Comparison of ENCODE assay signal across 29 cellular contexts in genomic region chr2:212423089-212423488, GRCh38.
"Had no signal": no experiment of that assay in that cellular context is flagged by ENCODE, and none has a peak within 500 bp of the region (broad histone marks: within the 10 kb centered on the region; RNA-seq: fewer than 3 reads in every experiment).

No MANE protein-coding gene starts in this region.

- H3K27me3 Mint-ChIP-seq: naive thymus-derived CD8-positive, alpha-beta T cell; progenitor cell of endocrine pancreas; stimulated activated naive B cell treated with anti-CD40 and anti-IgM and Interleukin-4, amounts not matched to agents 10 μg/mL and 1 μg/mL and 100 μg/mL, for 72 hours; type B pancreatic cell had no signal

- H3K27ac Mint-ChIP-seq: mesothelial cell of epicardium; naive thymus-derived CD8-positive, alpha-beta T cell; nephron; progenitor cell of endocrine pancreas; stimulated activated naive B cell treated with anti-CD40 and anti-IgM and Interleukin-4, amounts not matched to agents 10 μg/mL and 1 μg/mL and 100 μg/mL, for 72 hours; type B pancreatic cell had no signal

- H3K27ac ChIP-seq: lower lobe of right lung, neutrophil, parathyroid adenoma, right atrium auricular region, right lobe of liver, stomach, tibial nerve, uterus had no signal

- H3K9me3 ChIP-seq: lower lobe of right lung, mucosa of descending colon, neutrophil, right atrium auricular region, right lobe of liver, stomach, tibial nerve, uterus had no signal

- DNase-seq: hippocampal formation; kidney glomerular epithelial cell; left cardiac atrium; lower lobe of right lung; mammary epithelial cell; mesendoderm; mucosa of descending colon; naive thymus-derived CD8-positive, alpha-beta T cell; occipital lobe; right lobe of liver; stimulated activated CD4-positive, alpha-beta T cell treated with anti-CD3 and anti-CD28 coated beads, Interleukin-1b, Interleukin-23, amount 100 ng/mL, for 48 hours; stimulated activated CD4-positive, alpha-beta T cell treated with anti-CD3 and anti-CD28 coated beads, Interleukin-2, amount 100 ng/mL, for 48 hours; stimulated activated CD4-positive, alpha-beta T cell treated with anti-CD3 and anti-CD28 coated beads, Interleukin-4, amount 100 ng/mL, for 4 hours; stimulated activated CD8-positive, alpha-beta memory T cell treated with anti-CD3 and anti-CD28 coated beads, Interleukin-4, amount 100 ng/mL, for 48 hours; stimulated activated naive B cell treated with anti-CD40 and anti-IgM and Interleukin-4, amounts not matched to agents 10 μg/mL and 1 μg/mL and 100 μg/mL, for 72 hours; stimulated activated naive CD8-positive, alpha-beta T cell treated with anti-CD3 and anti-CD28 coated beads, Interleukin-15, Interleukin-2, amounts not matched to agents 100 U/mL and 50 U/mL, for 24 hours; stomach; uterus had no signal

- H3K9ac ChIP-seq: parathyroid adenoma had no signal

- H3K36me3 ChIP-seq: lower lobe of right lung, neutrophil, right atrium auricular region, right lobe of liver, stomach, tibial nerve, uterus had no signal

- H3K27me3 ChIP-seq: neutrophil, right atrium auricular region, right lobe of liver, stomach, tibial nerve had no signal

- ATAC-seq: left cardiac atrium; left lobe of liver; lower lobe of right lung; mucosa of descending colon; naive thymus-derived CD8-positive, alpha-beta T cell; right lobe of liver; stimulated activated naive B cell treated with anti-CD40 and anti-IgM and Interleukin-4, amounts not matched to agents 10 μg/mL and 1 μg/mL and 100 μg/mL, for 72 hours; stimulated activated naive CD8-positive, alpha-beta T cell treated with anti-CD3 and anti-CD28 coated beads, Interleukin-15, Interleukin-2, amounts not matched to agents 100 U/mL and 50 U/mL, for 24 hours had no signal

- H3K4me1 ChIP-seq: lower lobe of right lung, parathyroid adenoma, right atrium auricular region, right lobe of liver, stomach, tibial nerve, uterus had no signal

- H3K79me2 ChIP-seq: parathyroid adenoma had no signal

- H3K36me3 Mint-ChIP-seq: naive thymus-derived CD8-positive, alpha-beta T cell; stimulated activated naive B cell treated with anti-CD40 and anti-IgM and Interleukin-4, amounts not matched to agents 10 μg/mL and 1 μg/mL and 100 μg/mL, for 72 hours; type B pancreatic cell had no signal

- H3K9me3 Mint-ChIP-seq: type B pancreatic cell had no signal

- H3K4me2 ChIP-seq: smooth muscle cell had no signal

- H3K4me3 Mint-ChIP-seq: mesothelial cell of epicardium; naive thymus-derived CD8-positive, alpha-beta T cell; nephron; neural crest cell; stimulated activated naive B cell treated with anti-CD40 and anti-IgM and Interleukin-4, amounts not matched to agents 10 μg/mL and 1 μg/mL and 100 μg/mL, for 72 hours; type B pancreatic cell had no signal

- H3K4me3 ChIP-seq: lower lobe of right lung, mucosa of descending colon, right atrium auricular region, right lobe of liver, smooth muscle cell, stomach, tibial nerve, uterus had no signal

- H3K4me1 Mint-ChIP-seq: mesothelial cell of epicardium; naive thymus-derived CD8-positive, alpha-beta T cell; nephron; stimulated activated naive B cell treated with anti-CD40 and anti-IgM and Interleukin-4, amounts not matched to agents 10 μg/mL and 1 μg/mL and 100 μg/mL, for 72 hours had no signal

- H2AFZ ChIP-seq: parathyroid adenoma had no signal
